In genomic region chr16:49997721-49998251, GRCh38 we compare ENCODE assay signal across 27 cellular contexts.
"Had no signal": no experiment of that assay in that cellular context is flagged by ENCODE, and none has a peak within 500 bp of the region (broad histone marks: within the 10 kb centered on the region; RNA-seq: fewer than 3 reads in every experiment).

No MANE protein-coding gene starts in this region.

- H3K36me3 ChIP-seq: left lung, lower lobe of right lung, pancreas, prostate gland, sigmoid colon, spleen, suprapubic skin, thoracic aorta, tibial artery, uterus had no signal

- H3K36me3 Mint-ChIP-seq: naive B cell; natural killer cell; stimulated activated effector memory CD8-positive, alpha-beta T cell treated with anti-CD3 and anti-CD28 coated beads, Interleukin-12 subunit alpha, Interleukin-12 subunit beta, amount 100 ng/mL, for 72 hours had no signal

- H3K27ac Mint-ChIP-seq: naive B cell; natural killer cell; nephron progenitor cell; stimulated activated effector memory CD8-positive, alpha-beta T cell treated with anti-CD3 and anti-CD28 coated beads, Interleukin-12 subunit alpha, Interleukin-12 subunit beta, amount 100 ng/mL, for 72 hours; stimulated activated naive CD8-positive, alpha-beta T cell treated with anti-CD3 and anti-CD28 coated beads, Interleukin-15, Interleukin-2, amounts not matched to agents 100 ng/mL and 50 ng/mL, for 24 hours had no signal

- H3K4me3 ChIP-seq: left lung, lower lobe of right lung, pancreas, prostate gland, sigmoid colon, spleen, suprapubic skin, thoracic aorta, tibial artery, uterus had no signal

- H3K27me3 ChIP-seq: left lung, pancreas, sigmoid colon, suprapubic skin, uterus had no signal

- H3K9me3 Mint-ChIP-seq: natural killer cell; stimulated activated effector memory CD8-positive, alpha-beta T cell treated with anti-CD3 and anti-CD28 coated beads, Interleukin-12 subunit alpha, Interleukin-12 subunit beta, amount 100 ng/mL, for 72 hours; stimulated activated naive CD8-positive, alpha-beta T cell treated with anti-CD3 and anti-CD28 coated beads, Interleukin-15, Interleukin-2, amounts not matched to agents 100 ng/mL and 50 ng/mL, for 24 hours had no signal

- ATAC-seq: left colon; left lung; lower lobe of right lung; natural killer cell; pancreas; right cardiac atrium; stimulated activated effector memory CD8-positive, alpha-beta T cell treated with anti-CD3 and anti-CD28 coated beads, Interleukin-12 subunit alpha, Interleukin-12 subunit beta, amount 100 ng/mL, for 72 hours had no signal

- H3K27ac ChIP-seq: left lung, lower lobe of right lung, pancreas, prostate gland, sigmoid colon, spleen, suprapubic skin, thoracic aorta, tibial artery, uterus had no signal

- H3K4me1 Mint-ChIP-seq: naive B cell; natural killer cell; nephron progenitor cell; stimulated activated effector memory CD8-positive, alpha-beta T cell treated with anti-CD3 and anti-CD28 coated beads, Interleukin-12 subunit alpha, Interleukin-12 subunit beta, amount 100 ng/mL, for 72 hours had no signal

- H3K4me3 Mint-ChIP-seq: naive B cell; natural killer cell; nephron progenitor cell; stimulated activated effector memory CD8-positive, alpha-beta T cell treated with anti-CD3 and anti-CD28 coated beads, Interleukin-12 subunit alpha, Interleukin-12 subunit beta, amount 100 ng/mL, for 72 hours; stimulated activated naive CD8-positive, alpha-beta T cell treated with anti-CD3 and anti-CD28 coated beads, Interleukin-15, Interleukin-2, amounts not matched to agents 100 ng/mL and 50 ng/mL, for 24 hours had no signal

- H3K4me1 ChIP-seq: left lung, lower lobe of right lung, pancreas, prostate gland, sigmoid colon, spleen, suprapubic skin, tibial artery, uterus had no signal

- DNase-seq: hippocampal formation; kidney; left colon; left lung; lower lobe of right lung; mammary epithelial cell; mesenchymal stem cell; naive B cell; natural killer cell; nephron progenitor cell; nucleus accumbens; pancreas; posterior cingulate gyrus; retina; right cardiac atrium; sigmoid colon; small intestine; spleen; stimulated activated CD4-positive, alpha-beta T cell treated with anti-CD3 and anti-CD28 coated beads, Interleukin-4, amount 100 ng/mL, for 24 hours; stimulated activated naive CD4-positive, alpha-beta T cell; tibial artery; uterus had no signal

- H3K9me3 ChIP-seq: left lung, lower lobe of right lung, pancreas, prostate gland, sigmoid colon, suprapubic skin, thoracic aorta, tibial artery, uterus had no signal
